Comparison of ENCODE assay signal across 18 cellular contexts in the genomic region with DNA sequence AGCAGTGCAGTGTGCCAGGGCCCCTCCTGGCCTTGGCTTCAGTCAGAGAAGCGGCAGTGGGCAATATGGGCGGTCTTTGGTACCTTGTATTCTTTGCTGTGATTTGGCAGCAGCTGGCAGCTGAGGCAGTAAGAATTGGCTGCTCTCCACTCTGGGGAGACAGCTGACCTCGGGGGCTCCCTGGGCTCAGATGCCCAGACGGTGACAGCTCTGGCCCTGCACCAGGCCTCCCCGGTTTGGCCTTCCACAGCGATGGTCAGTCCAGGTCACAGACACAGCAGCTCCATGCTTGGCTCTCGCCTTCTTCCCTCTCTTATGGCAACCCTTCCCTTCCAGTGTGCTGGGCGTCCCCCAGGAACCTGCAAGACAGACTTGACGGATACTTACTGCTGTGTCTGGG.
DNase-seq lines count a peak whose midpoint lies in the region; ATAC-seq, FAIRE-seq and TF ChIP-seq lines count a peak whose summit lies in the region.
"Had no signal": no experiment of that assay in that cellular context is flagged by ENCODE, and none has a peak within 500 bp of the region (broad histone marks: within the 10 kb centered on the region; RNA-seq: fewer than 3 reads in every experiment).

No MANE protein-coding gene starts in this region.

- peaks cover 17% of the 10 kb centered on the region for H3K4me1 Mint-ChIP-seq in activated naive CD8-positive, alpha-beta T cell treated with anti-CD3 and anti-CD28 coated beads, Interleukin-2, amount 10 ng/mL, durations not matched to agents 7 days and 5 days
- peaks cover 28% of the 10 kb centered on the region for H3K4me1 Mint-ChIP-seq in activated naive CD8-positive, alpha-beta T cell treated with anti-CD3 and anti-CD28 coated beads for 36 hours

- H3K9me3 ChIP-seq in left ventricle myocardium inferior (replicated peaks), result no peaks in the 10 kb centered on the region
- no peaks in the 10 kb centered on the region for H3K9me3 ChIP-seq in aorta (ENCODE audit: control insufficient read depth, low read length)
- no peaks in the 10 kb centered on the region for H3K9me3 ChIP-seq in tibial nerve
- H3K9me3 ChIP-seq: colonic mucosa, lower lobe of right lung had no signal

- H3K27ac ChIP-seq in left ventricle myocardium inferior (replicated peaks) (no peak overlapping the region), aorta (ENCODE audit: low read depth in 1 of 2, low read length in 2 of 2) (no peak overlapping the region), tibial nerve (no peak overlapping the region)
- H3K27ac ChIP-seq: colonic mucosa, lower lobe of right lung had no signal

- H3K36me3 ChIP-seq in left ventricle myocardium inferior, result no peaks in the 10 kb centered on the region
- H3K36me3 ChIP-seq in aorta (ENCODE audit: control insufficient read depth in 1 of 2, insufficient read depth in 2 of 2, low read length in 1 of 2), result no peaks in the 10 kb centered on the region
- H3K36me3 ChIP-seq in tibial nerve, result no peaks in the 10 kb centered on the region
- H3K36me3 ChIP-seq: colonic mucosa, lower lobe of right lung had no signal

- H3K9me3 Mint-ChIP-seq in activated naive CD8-positive, alpha-beta T cell treated with anti-CD3 and anti-CD28 coated beads, Interleukin-2, amount 10 ng/mL, durations not matched to agents 7 days and 5 days, result no peaks in the 10 kb centered on the region
- no peaks in the 10 kb centered on the region for H3K9me3 Mint-ChIP-seq in activated naive CD8-positive, alpha-beta T cell treated with anti-CD3 and anti-CD28 coated beads for 36 hours
- H3K9me3 Mint-ChIP-seq: activated CD4-positive, alpha-beta memory T cell treated with anti-CD3 and anti-CD28 coated beads, Interleukin-2, amount 10 ng/mL, durations not matched to agents 7 days and 5 days had no signal

- WGBS in aorta, 2 donors, result 9 to 20% methylated on average over 9 of the region's 9 CpGs
- WGBS in tibial nerve, 2 donors, result 46% methylated on average over 9 of the region's 9 CpGs; no CpG with 5 or more reads in 1 of the 2 donors

- ATAC-seq in activated naive CD8-positive, alpha-beta T cell treated with anti-CD3 and anti-CD28 coated beads, Interleukin-2, amount 10 ng/mL, durations not matched to agents 7 days and 5 days (ENCODE audit: low read depth), result no peak
- ATAC-seq in SK-N-SH treated with all-trans-retinoic acid at 6 μM for 48 hours (peak; percentile 56), aorta (ENCODE audit: low FRiP score) (peak; percentile 84), HG03342 (IDR thresholded peaks at IDR 0.05; ENCODE audit: unreplicated experiment) (no peak)
- ATAC-seq: lower lobe of right lung, PC-3 had no signal

- H3K27me3 Mint-ChIP-seq in activated naive CD8-positive, alpha-beta T cell treated with anti-CD3 and anti-CD28 coated beads, Interleukin-2, amount 10 ng/mL, durations not matched to agents 7 days and 5 days, result no peaks in the 10 kb centered on the region
- no peaks in the 10 kb centered on the region for H3K27me3 Mint-ChIP-seq in activated naive CD8-positive, alpha-beta T cell treated with anti-CD3 and anti-CD28 coated beads for 36 hours
- H3K27me3 Mint-ChIP-seq: activated CD4-positive, alpha-beta memory T cell treated with anti-CD3 and anti-CD28 coated beads, Interleukin-2, amount 10 ng/mL, durations not matched to agents 7 days and 5 days had no signal

- H3K4me3 Mint-ChIP-seq in activated naive CD8-positive, alpha-beta T cell treated with anti-CD3 and anti-CD28 coated beads, Interleukin-2, amount 10 ng/mL, durations not matched to agents 7 days and 5 days, result no peak overlapping the region
- no peak overlapping the region for H3K4me3 Mint-ChIP-seq in activated naive CD8-positive, alpha-beta T cell treated with anti-CD3 and anti-CD28 coated beads for 36 hours

- TF ChIP-seq POLR2A in tibial nerve (IDR thresholded peaks at IDR 0.05), result no peak

- POLR2A ChIA-PET in activated naive CD8-positive, alpha-beta T cell treated with anti-CD3 and anti-CD28 coated beads, Interleukin-2, amount 10 ng/mL, durations not matched to agents 7 days and 5 days (lab: Charles Lee), result interaction anchor here (0.7 to 1.9 kb wide), 2 partner anchors 88 to 339 kb away, joined by 3 to 4 read pairs; no protein-coding TSS in a partner anchor

- peaks cover 2% of the 10 kb centered on the region for H3K36me3 Mint-ChIP-seq in activated naive CD8-positive, alpha-beta T cell treated with anti-CD3 and anti-CD28 coated beads, Interleukin-2, amount 10 ng/mL, durations not matched to agents 7 days and 5 days
- H3K36me3 Mint-ChIP-seq in activated naive CD8-positive, alpha-beta T cell treated with anti-CD3 and anti-CD28 coated beads for 36 hours, result no peaks in the 10 kb centered on the region

- H3K4me3 ChIP-seq in left ventricle myocardium inferior, result no peak overlapping the region
- no peak overlapping the region for H3K4me3 ChIP-seq in aorta (ENCODE audit: low read length in 2 of 2)
- H3K4me3 ChIP-seq in tibial nerve, result no peak overlapping the region
- H3K4me3 ChIP-seq: colonic mucosa, lower lobe of right lung had no signal

- TF ChIP-seq EP300 in tibial nerve (IDR thresholded peaks at IDR 0.05), result no peak

- H3K27ac Mint-ChIP-seq in activated naive CD8-positive, alpha-beta T cell treated with anti-CD3 and anti-CD28 coated beads, Interleukin-2, amount 10 ng/mL, durations not matched to agents 7 days and 5 days, result peak overlapping the region; percentile 91
- no peak overlapping the region for H3K27ac Mint-ChIP-seq in activated naive CD8-positive, alpha-beta T cell treated with anti-CD3 and anti-CD28 coated beads for 36 hours

- no peak for DNase-seq in activated naive CD8-positive, alpha-beta T cell treated with anti-CD3 and anti-CD28 coated beads, Interleukin-2, amount 10 ng/mL, durations not matched to agents 7 days and 5 days
- DNase-seq in activated naive CD8-positive, alpha-beta T cell treated with anti-CD3 and anti-CD28 coated beads for 36 hours, result no peak
- peak; percentile 26 for DNase-seq in left ventricle myocardium inferior
- peak; percentile 78 to 88 for DNase-seq in aorta
- no peak for DNase-seq in HTR-8/SVneo (ENCODE audit: insufficient read length, low spot score)
- DNase-seq in tibial nerve (ENCODE audit: low spot score in 2 of 2), result no peak
- DNase-seq: Calu3, colonic mucosa, GF-D8, GOT3, lower lobe of right lung, NCI-H510A, PC-3 had no signal

- H3K27me3 ChIP-seq in left ventricle myocardium inferior (ENCODE audit: low read depth) (no peaks in the 10 kb centered on the region), aorta (ENCODE audit: control insufficient read depth in 1 of 2, insufficient read depth in 2 of 2, low read length in 1 of 2) (no peaks in the 10 kb centered on the region), tibial nerve (peaks cover 0 to under 1% of the 10 kb centered on the region in 2 donors)
- H3K27me3 ChIP-seq: colonic mucosa had no signal

- FAIRE-seq in HTR-8/SVneo (lab: Jason Lieb, UNC), result no peak
- FAIRE-seq: endothelial cell of umbilical vein, frontal cortex had no signal

- H3K4me1 ChIP-seq in left ventricle myocardium inferior (no peaks in the 10 kb centered on the region), aorta (ENCODE audit: control insufficient read depth in 1 of 2, insufficient read depth in 2 of 2, low read length in 2 of 2) (peaks cover 0 to 2% of the 10 kb centered on the region in 2 donors), tibial nerve (peaks cover 0 to 3% (median 0%) of the 10 kb centered on the region in 4 donors)
- H3K4me1 ChIP-seq: colonic mucosa had no signal

- TF ChIP-seq CTCF in left ventricle myocardium inferior (IDR thresholded peaks at IDR 0.05; ENCODE audit: borderline replicate concordance) (no peak), tibial nerve (IDR thresholded peaks at IDR 0.05) (no peak)

- intact Hi-C loops in left ventricle myocardium inferior (cut with micrococcal nuclease), result no loop called here
- intact Hi-C loops in aorta (cut with DNase I), result no loop called here

TF ChIP-seq in SK-N-SH treated with all-trans-retinoic acid at 6 μM for 48 hours, 23 proteins besides CTCF, POLR2A, EP300 and RAD21 (continues in another document):
- TF ChIP-seq ZNF8 (CRISPR knock-in tag; IDR thresholded peaks at IDR 0.05) (no peak), BACH2 (CRISPR knock-in tag; IDR thresholded peaks at IDR 0.05; ENCODE audit: borderline replicate concordance) (no peak), ZNF70 (CRISPR knock-in tag; IDR thresholded peaks at IDR 0.05) (no peak), TOX (CRISPR knock-in tag; IDR thresholded peaks at IDR 0.05; ENCODE audit: borderline replicate concordance) (no peak), ZFP3 (CRISPR knock-in tag; IDR thresholded peaks at IDR 0.05) (no peak), RARB (CRISPR knock-in tag; IDR thresholded peaks at IDR 0.05) (no peak), ZNF565 (CRISPR knock-in tag; conservative IDR thresholded peaks at IDR 0.05; ENCODE audit: low read depth) (no peak), ZFP30 (CRISPR knock-in tag; IDR thresholded peaks at IDR 0.05) (no peak), ZC3H10 (CRISPR knock-in tag; IDR thresholded peaks at IDR 0.05) (no peak), GLIS3 (CRISPR knock-in tag; IDR thresholded peaks at IDR 0.05) (no peak), OSR1 (CRISPR knock-in tag; IDR thresholded peaks at IDR 0.05) (no peak), SNAI2 (CRISPR knock-in tag; IDR thresholded peaks at IDR 0.05) (no peak)
- TF ChIP-seq, protein P1, sequence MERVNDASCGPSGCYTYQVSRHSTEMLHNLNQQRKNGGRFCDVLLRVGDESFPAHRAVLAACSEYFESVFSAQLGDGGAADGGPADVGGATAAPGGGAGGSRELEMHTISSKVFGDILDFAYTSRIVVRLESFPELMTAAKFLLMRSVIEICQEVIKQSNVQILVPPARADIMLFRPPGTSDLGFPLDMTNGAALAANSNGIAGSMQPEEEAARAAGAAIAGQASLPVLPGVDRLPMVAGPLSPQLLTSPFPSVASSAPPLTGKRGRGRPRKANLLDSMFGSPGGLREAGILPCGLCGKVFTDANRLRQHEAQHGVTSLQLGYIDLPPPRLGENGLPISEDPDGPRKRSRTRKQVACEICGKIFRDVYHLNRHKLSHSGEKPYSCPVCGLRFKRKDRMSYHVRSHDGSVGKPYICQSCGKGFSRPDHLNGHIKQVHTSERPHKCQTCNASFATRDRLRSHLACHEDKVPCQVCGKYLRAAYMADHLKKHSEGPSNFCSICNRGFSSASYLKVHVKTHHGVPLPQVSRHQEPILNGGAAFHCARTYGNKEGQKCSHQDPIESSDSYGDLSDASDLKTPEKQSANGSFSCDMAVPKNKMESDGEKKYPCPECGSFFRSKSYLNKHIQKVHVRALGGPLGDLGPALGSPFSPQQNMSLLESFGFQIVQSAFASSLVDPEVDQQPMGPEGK (CRISPR knock-in tag; IDR thresholded peaks at IDR 0.05; ENCODE audit: borderline replicate concordance), result no peak

Comparison
In these comparisons a context has a peak if more than half of its experiments do, and no peak if none do; other contexts are left out.
1. ATAC-seq: peak in SK-N-SH treated with all-trans-retinoic acid at 6 μM for 48 hours (single experiment) and aorta (single experiment); none in activated naive CD8-positive, alpha-beta T cell treated with anti-CD3 and anti-CD28 coated beads, Interleukin-2, amount 10 ng/mL, durations not matched to agents 7 days and 5 days (single experiment) and HG03342 (single experiment).
2. DNase-seq: peak in left ventricle myocardium inferior (single experiment) and aorta (2 of 2); none in activated naive CD8-positive, alpha-beta T cell treated with anti-CD3 and anti-CD28 coated beads, Interleukin-2, amount 10 ng/mL, durations not matched to agents 7 days and 5 days (single experiment), activated naive CD8-positive, alpha-beta T cell treated with anti-CD3 and anti-CD28 coated beads for 36 hours (single experiment), HTR-8/SVneo (single experiment) and tibial nerve (0 of 2).